1 cellular context compared by ENCODE assay signal in the genomic region with DNA sequence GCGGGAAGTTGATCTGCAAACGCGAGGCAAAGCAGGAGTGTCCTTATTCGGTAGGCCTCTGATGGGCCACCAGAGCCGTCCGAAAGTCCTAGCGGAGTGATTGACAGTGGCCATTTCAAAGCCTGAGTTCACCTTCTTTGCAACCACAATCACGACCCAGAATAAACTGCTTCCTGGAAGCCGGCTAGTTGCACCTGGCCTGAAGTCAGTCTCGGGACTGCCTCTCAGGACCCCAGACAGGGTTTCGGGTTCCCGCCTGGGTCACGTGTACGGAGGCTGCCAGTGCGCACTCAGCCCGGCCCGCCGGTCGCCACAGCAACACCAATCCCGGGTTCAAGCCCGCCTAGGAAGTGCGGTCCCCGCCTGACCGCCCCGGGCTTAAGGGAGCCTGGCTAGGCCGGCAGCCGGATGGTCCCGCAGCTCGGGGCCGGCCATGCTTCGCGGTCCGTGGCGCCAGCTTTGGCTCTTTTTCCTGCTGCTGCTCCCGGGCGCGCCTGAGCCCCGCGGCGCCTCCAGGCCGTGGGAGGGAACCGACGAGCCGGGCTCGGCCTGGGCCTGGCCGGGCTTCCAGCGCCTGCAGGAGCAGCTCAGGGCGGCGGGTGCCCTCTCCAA.
TF ChIP-seq lines count a peak whose summit lies in the region.

A gene with protein sequence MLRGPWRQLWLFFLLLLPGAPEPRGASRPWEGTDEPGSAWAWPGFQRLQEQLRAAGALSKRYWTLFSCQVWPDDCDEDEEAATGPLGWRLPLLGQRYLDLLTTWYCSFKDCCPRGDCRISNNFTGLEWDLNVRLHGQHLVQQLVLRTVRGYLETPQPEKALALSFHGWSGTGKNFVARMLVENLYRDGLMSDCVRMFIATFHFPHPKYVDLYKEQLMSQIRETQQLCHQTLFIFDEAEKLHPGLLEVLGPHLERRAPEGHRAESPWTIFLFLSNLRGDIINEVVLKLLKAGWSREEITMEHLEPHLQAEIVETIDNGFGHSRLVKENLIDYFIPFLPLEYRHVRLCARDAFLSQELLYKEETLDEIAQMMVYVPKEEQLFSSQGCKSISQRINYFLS (plus strand): TSS at position 375 of the 612 bp plus-strand sequence. CDS start 59 bp downstream, at position 434.

TF ChIP-seq in HepG2, 621 proteins besides CTCF, POLR2A, EP300 and RAD21 (continued from another document and continues in another):
- TF ChIP-seq, protein P1, sequence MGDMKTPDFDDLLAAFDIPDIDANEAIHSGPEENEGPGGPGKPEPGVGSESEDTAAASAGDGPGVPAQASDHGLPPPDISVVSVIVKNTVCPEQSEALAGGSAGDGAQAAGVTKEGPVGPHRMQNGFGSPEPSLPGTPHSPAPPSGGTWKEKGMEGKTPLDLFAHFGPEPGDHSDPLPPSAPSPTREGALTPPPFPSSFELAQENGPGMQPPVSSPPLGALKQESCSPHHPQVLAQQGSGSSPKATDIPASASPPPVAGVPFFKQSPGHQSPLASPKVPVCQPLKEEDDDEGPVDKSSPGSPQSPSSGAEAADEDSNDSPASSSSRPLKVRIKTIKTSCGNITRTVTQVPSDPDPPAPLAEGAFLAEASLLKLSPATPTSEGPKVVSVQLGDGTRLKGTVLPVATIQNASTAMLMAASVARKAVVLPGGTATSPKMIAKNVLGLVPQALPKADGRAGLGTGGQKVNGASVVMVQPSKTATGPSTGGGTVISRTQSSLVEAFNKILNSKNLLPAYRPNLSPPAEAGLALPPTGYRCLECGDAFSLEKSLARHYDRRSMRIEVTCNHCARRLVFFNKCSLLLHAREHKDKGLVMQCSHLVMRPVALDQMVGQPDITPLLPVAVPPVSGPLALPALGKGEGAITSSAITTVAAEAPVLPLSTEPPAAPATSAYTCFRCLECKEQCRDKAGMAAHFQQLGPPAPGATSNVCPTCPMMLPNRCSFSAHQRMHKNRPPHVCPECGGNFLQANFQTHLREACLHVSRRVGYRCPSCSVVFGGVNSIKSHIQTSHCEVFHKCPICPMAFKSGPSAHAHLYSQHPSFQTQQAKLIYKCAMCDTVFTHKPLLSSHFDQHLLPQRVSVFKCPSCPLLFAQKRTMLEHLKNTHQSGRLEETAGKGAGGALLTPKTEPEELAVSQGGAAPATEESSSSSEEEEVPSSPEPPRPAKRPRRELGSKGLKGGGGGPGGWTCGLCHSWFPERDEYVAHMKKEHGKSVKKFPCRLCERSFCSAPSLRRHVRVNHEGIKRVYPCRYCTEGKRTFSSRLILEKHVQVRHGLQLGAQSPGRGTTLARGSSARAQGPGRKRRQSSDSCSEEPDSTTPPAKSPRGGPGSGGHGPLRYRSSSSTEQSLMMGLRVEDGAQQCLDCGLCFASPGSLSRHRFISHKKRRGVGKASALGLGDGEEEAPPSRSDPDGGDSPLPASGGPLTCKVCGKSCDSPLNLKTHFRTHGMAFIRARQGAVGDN (CRISPR knock-in tag; IDR thresholded peaks at IDR 0.05) = peak; percentile 88
- TF ChIP-seq NFE2L2 (IDR thresholded peaks at IDR 0.05; ENCODE audit: low read length) = no peak
- no peak for TF ChIP-seq NFIC (IDR thresholded peaks at IDR 0.05; ENCODE audit: low read length)
- TF ChIP-seq MIER2 (CRISPR knock-in tag; IDR thresholded peaks at IDR 0.05) = no peak
- no peak; the same call in 1 of the 2 replicates for TF ChIP-seq ZNF850 (CRISPR knock-in tag; conservative IDR thresholded peaks at IDR 0.05)
- TF ChIP-seq, protein P2, sequence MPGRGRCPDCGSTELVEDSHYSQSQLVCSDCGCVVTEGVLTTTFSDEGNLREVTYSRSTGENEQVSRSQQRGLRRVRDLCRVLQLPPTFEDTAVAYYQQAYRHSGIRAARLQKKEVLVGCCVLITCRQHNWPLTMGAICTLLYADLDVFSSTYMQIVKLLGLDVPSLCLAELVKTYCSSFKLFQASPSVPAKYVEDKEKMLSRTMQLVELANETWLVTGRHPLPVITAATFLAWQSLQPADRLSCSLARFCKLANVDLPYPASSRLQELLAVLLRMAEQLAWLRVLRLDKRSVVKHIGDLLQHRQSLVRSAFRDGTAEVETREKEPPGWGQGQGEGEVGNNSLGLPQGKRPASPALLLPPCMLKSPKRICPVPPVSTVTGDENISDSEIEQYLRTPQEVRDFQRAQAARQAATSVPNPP (CRISPR knock-in tag; IDR thresholded peaks at IDR 0.05) = 0 out of 2 replicates have a peak, but pooled peaks have one; percentile 24
- peak; percentile 84 for TF ChIP-seq ZNF160 (CRISPR knock-in tag; IDR thresholded peaks at IDR 0.05)
- TF ChIP-seq, protein P3, sequence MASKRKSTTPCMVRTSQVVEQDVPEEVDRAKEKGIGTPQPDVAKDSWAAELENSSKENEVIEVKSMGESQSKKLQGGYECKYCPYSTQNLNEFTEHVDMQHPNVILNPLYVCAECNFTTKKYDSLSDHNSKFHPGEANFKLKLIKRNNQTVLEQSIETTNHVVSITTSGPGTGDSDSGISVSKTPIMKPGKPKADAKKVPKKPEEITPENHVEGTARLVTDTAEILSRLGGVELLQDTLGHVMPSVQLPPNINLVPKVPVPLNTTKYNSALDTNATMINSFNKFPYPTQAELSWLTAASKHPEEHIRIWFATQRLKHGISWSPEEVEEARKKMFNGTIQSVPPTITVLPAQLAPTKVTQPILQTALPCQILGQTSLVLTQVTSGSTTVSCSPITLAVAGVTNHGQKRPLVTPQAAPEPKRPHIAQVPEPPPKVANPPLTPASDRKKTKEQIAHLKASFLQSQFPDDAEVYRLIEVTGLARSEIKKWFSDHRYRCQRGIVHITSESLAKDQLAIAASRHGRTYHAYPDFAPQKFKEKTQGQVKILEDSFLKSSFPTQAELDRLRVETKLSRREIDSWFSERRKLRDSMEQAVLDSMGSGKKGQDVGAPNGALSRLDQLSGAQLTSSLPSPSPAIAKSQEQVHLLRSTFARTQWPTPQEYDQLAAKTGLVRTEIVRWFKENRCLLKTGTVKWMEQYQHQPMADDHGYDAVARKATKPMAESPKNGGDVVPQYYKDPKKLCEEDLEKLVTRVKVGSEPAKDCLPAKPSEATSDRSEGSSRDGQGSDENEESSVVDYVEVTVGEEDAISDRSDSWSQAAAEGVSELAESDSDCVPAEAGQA (IDR thresholded peaks at IDR 0.05; ENCODE audit: low read depth) = no peak
- TF ChIP-seq, protein P3 (CRISPR knock-in tag; IDR thresholded peaks at IDR 0.05; ENCODE audit: borderline replicate concordance) = peak; percentile 23
- TF ChIP-seq, protein P4, sequence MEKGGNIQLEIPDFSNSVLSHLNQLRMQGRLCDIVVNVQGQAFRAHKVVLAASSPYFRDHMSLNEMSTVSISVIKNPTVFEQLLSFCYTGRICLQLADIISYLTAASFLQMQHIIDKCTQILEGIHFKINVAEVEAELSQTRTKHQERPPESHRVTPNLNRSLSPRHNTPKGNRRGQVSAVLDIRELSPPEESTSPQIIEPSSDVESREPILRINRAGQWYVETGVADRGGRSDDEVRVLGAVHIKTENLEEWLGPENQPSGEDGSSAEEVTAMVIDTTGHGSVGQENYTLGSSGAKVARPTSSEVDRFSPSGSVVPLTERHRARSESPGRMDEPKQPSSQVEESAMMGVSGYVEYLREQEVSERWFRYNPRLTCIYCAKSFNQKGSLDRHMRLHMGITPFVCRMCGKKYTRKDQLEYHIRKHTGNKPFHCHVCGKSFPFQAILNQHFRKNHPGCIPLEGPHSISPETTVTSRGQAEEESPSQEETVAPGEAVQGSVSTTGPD (CRISPR knock-in tag; IDR thresholded peaks at IDR 0.05) = no peak
- no peak for TF ChIP-seq LCORL (IDR thresholded peaks at IDR 0.05)
- TF ChIP-seq LCORL (CRISPR knock-in tag; IDR thresholded peaks at IDR 0.05) = peak; percentile 74
- TF ChIP-seq GTF3A (CRISPR knock-in tag; conservative IDR thresholded peaks at IDR 0.05) = peak; percentile 70
- TF ChIP-seq, protein P5, sequence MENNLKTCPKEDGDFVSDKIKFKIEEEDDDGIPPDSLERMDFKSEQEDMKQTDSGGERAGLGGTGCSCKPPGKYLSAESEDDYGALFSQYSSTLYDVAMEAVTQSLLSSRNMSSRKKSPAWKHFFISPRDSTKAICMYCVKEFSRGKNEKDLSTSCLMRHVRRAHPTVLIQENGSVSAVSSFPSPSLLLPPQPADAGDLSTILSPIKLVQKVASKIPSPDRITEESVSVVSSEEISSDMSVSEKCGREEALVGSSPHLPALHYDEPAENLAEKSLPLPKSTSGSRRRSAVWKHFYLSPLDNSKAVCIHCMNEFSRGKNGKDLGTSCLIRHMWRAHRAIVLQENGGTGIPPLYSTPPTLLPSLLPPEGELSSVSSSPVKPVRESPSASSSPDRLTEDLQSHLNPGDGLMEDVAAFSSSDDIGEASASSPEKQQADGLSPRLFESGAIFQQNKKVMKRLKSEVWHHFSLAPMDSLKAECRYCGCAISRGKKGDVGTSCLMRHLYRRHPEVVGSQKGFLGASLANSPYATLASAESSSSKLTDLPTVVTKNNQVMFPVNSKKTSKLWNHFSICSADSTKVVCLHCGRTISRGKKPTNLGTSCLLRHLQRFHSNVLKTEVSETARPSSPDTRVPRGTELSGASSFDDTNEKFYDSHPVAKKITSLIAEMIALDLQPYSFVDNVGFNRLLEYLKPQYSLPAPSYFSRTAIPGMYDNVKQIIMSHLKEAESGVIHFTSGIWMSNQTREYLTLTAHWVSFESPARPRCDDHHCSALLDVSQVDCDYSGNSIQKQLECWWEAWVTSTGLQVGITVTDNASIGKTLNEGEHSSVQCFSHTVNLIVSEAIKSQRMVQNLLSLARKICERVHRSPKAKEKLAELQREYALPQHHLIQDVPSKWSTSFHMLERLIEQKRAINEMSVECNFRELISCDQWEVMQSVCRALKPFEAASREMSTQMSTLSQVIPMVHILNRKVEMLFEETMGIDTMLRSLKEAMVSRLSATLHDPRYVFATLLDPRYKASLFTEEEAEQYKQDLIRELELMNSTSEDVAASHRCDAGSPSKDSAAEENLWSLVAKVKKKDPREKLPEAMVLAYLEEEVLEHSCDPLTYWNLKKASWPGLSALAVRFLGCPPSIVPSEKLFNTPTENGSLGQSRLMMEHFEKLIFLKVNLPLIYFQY (CRISPR knock-in tag; IDR thresholded peaks at IDR 0.05; ENCODE audit: borderline replicate concordance) = peak; percentile 73
- peak; percentile 80 for TF ChIP-seq ZNF451 (CRISPR knock-in tag; IDR thresholded peaks at IDR 0.05)
- TF ChIP-seq HOXA7 (CRISPR knock-in tag; IDR thresholded peaks at IDR 0.05) = no peak
- TF ChIP-seq, protein P6, sequence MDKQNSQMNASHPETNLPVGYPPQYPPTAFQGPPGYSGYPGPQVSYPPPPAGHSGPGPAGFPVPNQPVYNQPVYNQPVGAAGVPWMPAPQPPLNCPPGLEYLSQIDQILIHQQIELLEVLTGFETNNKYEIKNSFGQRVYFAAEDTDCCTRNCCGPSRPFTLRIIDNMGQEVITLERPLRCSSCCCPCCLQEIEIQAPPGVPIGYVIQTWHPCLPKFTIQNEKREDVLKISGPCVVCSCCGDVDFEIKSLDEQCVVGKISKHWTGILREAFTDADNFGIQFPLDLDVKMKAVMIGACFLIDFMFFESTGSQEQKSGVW (CRISPR knock-in tag; IDR thresholded peaks at IDR 0.05; ENCODE audit: borderline replicate concordance) = no peak
- 0 out of 2 replicates have a peak, but pooled peaks have one; percentile 23 for TF ChIP-seq ZFP36L2 (CRISPR knock-in tag; IDR thresholded peaks at IDR 0.05)
- TF ChIP-seq NAIF1 (CRISPR knock-in tag; IDR thresholded peaks at IDR 0.05; ENCODE audit: borderline replicate concordance) = no peak
- TF ChIP-seq ZNF20 (CRISPR knock-in tag; IDR thresholded peaks at IDR 0.05) = no peak
- peak; percentile 83 for TF ChIP-seq ZNF563 (CRISPR knock-in tag; IDR thresholded peaks at IDR 0.05)
- TF ChIP-seq ZNF484 (CRISPR knock-in tag; IDR thresholded peaks at IDR 0.05; ENCODE audit: borderline replicate concordance, low read depth) = no peak; the same call in 1 of the 2 replicates
- TF ChIP-seq, protein P7, sequence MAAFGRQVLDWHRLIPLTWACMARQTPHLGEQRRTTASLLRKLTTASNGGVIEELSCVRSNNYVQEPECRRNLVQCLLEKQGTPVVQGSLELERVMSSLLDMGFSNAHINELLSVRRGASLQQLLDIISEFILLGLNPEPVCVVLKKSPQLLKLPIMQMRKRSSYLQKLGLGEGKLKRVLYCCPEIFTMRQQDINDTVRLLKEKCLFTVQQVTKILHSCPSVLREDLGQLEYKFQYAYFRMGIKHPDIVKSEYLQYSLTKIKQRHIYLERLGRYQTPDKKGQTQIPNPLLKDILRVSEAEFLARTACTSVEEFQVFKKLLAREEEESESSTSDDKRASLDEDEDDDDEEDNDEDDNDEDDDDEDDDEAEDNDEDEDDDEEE (CRISPR knock-in tag; IDR thresholded peaks at IDR 0.05) = peak; percentile 82
- no peak for TF ChIP-seq HNRNPK (IDR thresholded peaks at IDR 0.05; ENCODE audit: low read depth, low read length, poor library complexity, severe bottlenecking)
- TF ChIP-seq SIX1 (CRISPR knock-in tag; IDR thresholded peaks at IDR 0.05; ENCODE audit: borderline replicate concordance) = peak; percentile 62; the same call in 1 of the 2 replicates
- no peak for TF ChIP-seq ZNF234 (CRISPR knock-in tag; conservative IDR thresholded peaks at IDR 0.05)
- TF ChIP-seq MEIS1 (CRISPR knock-in tag; IDR thresholded peaks at IDR 0.05; ENCODE audit: borderline replicate concordance) = peak; percentile 20; the same call in 1 of the 2 replicates
- no peak for TF ChIP-seq HNRNPUL1 (IDR thresholded peaks at IDR 0.05; ENCODE audit: low read depth, low read length)
- no peak for TF ChIP-seq ADNP (CRISPR knock-in tag; IDR thresholded peaks at IDR 0.05)
- TF ChIP-seq, protein P8, sequence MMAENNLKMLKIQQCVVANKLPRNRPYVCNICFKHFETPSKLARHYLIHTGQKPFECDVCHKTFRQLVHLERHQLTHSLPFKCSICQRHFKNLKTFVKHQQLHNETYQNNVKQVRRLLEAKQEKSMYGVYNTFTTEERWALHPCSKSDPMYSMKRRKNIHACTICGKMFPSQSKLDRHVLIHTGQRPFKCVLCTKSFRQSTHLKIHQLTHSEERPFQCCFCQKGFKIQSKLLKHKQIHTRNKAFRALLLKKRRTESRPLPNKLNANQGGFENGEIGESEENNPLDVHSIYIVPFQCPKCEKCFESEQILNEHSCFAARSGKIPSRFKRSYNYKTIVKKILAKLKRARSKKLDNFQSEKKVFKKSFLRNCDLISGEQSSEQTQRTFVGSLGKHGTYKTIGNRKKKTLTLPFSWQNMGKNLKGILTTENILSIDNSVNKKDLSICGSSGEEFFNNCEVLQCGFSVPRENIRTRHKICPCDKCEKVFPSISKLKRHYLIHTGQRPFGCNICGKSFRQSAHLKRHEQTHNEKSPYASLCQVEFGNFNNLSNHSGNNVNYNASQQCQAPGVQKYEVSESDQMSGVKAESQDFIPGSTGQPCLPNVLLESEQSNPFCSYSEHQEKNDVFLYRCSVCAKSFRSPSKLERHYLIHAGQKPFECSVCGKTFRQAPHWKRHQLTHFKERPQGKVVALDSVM (CRISPR knock-in tag; IDR thresholded peaks at IDR 0.05) = peak; percentile 36
